In genomic region chr11:6705905-6706535, GRCh38 we compare ENCODE assay signal across 7 cellular contexts. TPM values are rescaled to one million over a fixed set of nuclear protein-coding genes. Genes with fewer than 3 reads are reported as not detected.
DNase-seq lines count a peak whose midpoint lies in the region; ATAC-seq, FAIRE-seq and TF ChIP-seq lines count a peak whose summit lies in the region.

No MANE protein-coding gene starts in this region.

- no peak overlapping the region for H3K4me2 ChIP-seq in DOHH2 (ENCODE audit: low read length)

- H3K27me3 ChIP-seq in DOHH2 (ENCODE audit: control insufficient read depth, low read length): no peaks in the 10 kb centered on the region

- peaks cover 15% of the 10 kb centered on the region for H3K27me3 Mint-ChIP-seq in osteocyte (ENCODE audit: unreplicated experiment)

- peaks cover 15% of the 10 kb centered on the region for H3K4me1 Mint-ChIP-seq in osteocyte (ENCODE audit: unreplicated experiment)

- H3K9me2 ChIP-seq in DOHH2 (replicated peaks; ENCODE audit: control insufficient read depth, low read length): no peaks in the 10 kb centered on the region

- H3K27ac ChIP-seq in DOHH2 (ENCODE audit: low read depth, low read length): no peak overlapping the region

- no peaks in the 10 kb centered on the region for H3K36me3 ChIP-seq in DOHH2 (ENCODE audit: control insufficient read depth, low read length)

- H3K9me3 Mint-ChIP-seq in osteocyte (ENCODE audit: unreplicated experiment): no peaks in the 10 kb centered on the region

- no peaks in the 10 kb centered on the region for H3K79me2 ChIP-seq in DOHH2 (ENCODE audit: control insufficient read depth, low read length)

- H3K27ac Mint-ChIP-seq in osteocyte (ENCODE audit: unreplicated experiment): no peak overlapping the region

- H3F3A ChIP-seq in DOHH2 (ENCODE audit: control insufficient read depth, insufficient read depth): no peaks in the 10 kb centered on the region

- peak; percentile 82 for FAIRE-seq in H54 (lab: Jason Lieb, UNC)

- peak; percentile 89 for TF ChIP-seq CTCF in DOHH2 (IDR thresholded peaks at IDR 0.05; ENCODE audit: low read depth, low read length, poor library complexity, severe bottlenecking)
- peak; percentile 98 for TF ChIP-seq CTCF in foreskin fibroblast (IDR thresholded peaks at IDR 0.05; ENCODE audit: low read depth, low read length)
- peak; percentile 93 for TF ChIP-seq CTCF in osteocyte (IDR thresholded peaks at IDR 0.05)

- H3K4me3 ChIP-seq in DOHH2 (ENCODE audit: low read length) (no peak overlapping the region), foreskin fibroblast (ENCODE audit: low read depth in 1 of 2, low read length in 2 of 2) (no peak overlapping the region)

- TF ChIP-seq POLR2A in H54 (IDR thresholded peaks at IDR 0.05; ENCODE audit: low read depth, low read length): no peak

- no peak for ATAC-seq in GM19452 (IDR thresholded peaks at IDR 0.05; ENCODE audit: unreplicated experiment)

- DNase-seq in H54 (ENCODE audit: insufficient read length, low spot score) (peak; percentile 21), NCI-H774 (lab: John Stamatoyannopoulos, UW) (peak; percentile 29), foreskin fibroblast (peak; percentile 45 to 82), osteocyte (ENCODE audit: extremely low spot score, unreplicated experiment) (no peak)
- DNase-seq in activated T-cell treated with anti-CD3 and anti-CD28 coated beads, Interleukin-2, amount 50 U/mL, for 48 hours: peak; percentile 44 to 49

- H3K36me3 Mint-ChIP-seq in osteocyte (ENCODE audit: unreplicated experiment): no peaks in the 10 kb centered on the region

- no peaks in the 10 kb centered on the region for H4K20me1 ChIP-seq in DOHH2 (ENCODE audit: control insufficient read depth, insufficient read depth, low read depth, low read length)

- no peak overlapping the region for H3K4me3 Mint-ChIP-seq in osteocyte (ENCODE audit: unreplicated experiment)

- H3K4me1 ChIP-seq in DOHH2 (ENCODE audit: control insufficient read depth, low read length): no peaks in the 10 kb centered on the region

- no peaks in the 10 kb centered on the region for H3K9me3 ChIP-seq in DOHH2 (ENCODE audit: control insufficient read depth, insufficient read depth, low read length)

RNA-seq across cellular contexts. Expression of gene MRPL17, which starts 22.9 kb away (rescaled TPM):
- 47.8 and 49.8 TPM in 2 replicates for total RNA-seq in osteocyte

RNA-seq across cellular contexts. Expression of gene DCHS1, which starts 50.4 kb away (rescaled TPM):
- 63.0 and 63.3 TPM in 2 replicates for total RNA-seq in osteocyte
